Comparison of ENCODE assay signal across 13 cellular contexts in genomic region chr11:126002181-126002580, GRCh38. TPM values are rescaled to one million over a fixed set of nuclear protein-coding genes. Genes with fewer than 3 reads are reported as not detected.
"Had no signal": no experiment of that assay in that cellular context is flagged by ENCODE, and none has a peak within 500 bp of the region (broad histone marks: within the 10 kb centered on the region; RNA-seq: fewer than 3 reads in every experiment).

No MANE protein-coding gene starts in this region.

- H3K9me3 Mint-ChIP-seq: HFFc6, IgD-negative memory B cell had no signal

- DNase-seq: GM23248, GOT3, H7, HFFc6, KBM-7 had no signal

- H3K27ac Mint-ChIP-seq: HFFc6, IgD-negative memory B cell had no signal

- ATAC-seq: HCT116, HepG2 had no signal

- H3K27ac ChIP-seq: GM23248, HL-60, KMS-11 had no signal

- H3K4me3 ChIP-seq: GM23248, HAP-1 had no signal

- H3K36me3 Mint-ChIP-seq: IgD-negative memory B cell had no signal

- H3K9me3 ChIP-seq: HAP-1 had no signal

- H3K27me3 Mint-ChIP-seq: IgD-negative memory B cell had no signal

- H2AFZ ChIP-seq: GM23248 had no signal

- H3K4me1 ChIP-seq: HAP-1 had no signal

- H3K4me2 ChIP-seq: KMS-11 had no signal

- H3K9ac ChIP-seq: GM23248, KMS-11 had no signal

- H3K36me3 ChIP-seq: HAP-1 had no signal

- H3K4me3 Mint-ChIP-seq: HFFc6, IgD-negative memory B cell had no signal

- FAIRE-seq: HepG2 had no signal

RNA-seq across cellular contexts. Expression of gene VSIG10L2, which starts 56.3 kb away (rescaled TPM):
- total RNA-seq: GM23248, H4, H7, HepG2, HFFc6, HT1080 had no signal
- polyA plus RNA-seq: GM23248, IgD-negative memory B cell had no signal
